21 cellular contexts compared by ENCODE assay signal in the genomic region with DNA sequence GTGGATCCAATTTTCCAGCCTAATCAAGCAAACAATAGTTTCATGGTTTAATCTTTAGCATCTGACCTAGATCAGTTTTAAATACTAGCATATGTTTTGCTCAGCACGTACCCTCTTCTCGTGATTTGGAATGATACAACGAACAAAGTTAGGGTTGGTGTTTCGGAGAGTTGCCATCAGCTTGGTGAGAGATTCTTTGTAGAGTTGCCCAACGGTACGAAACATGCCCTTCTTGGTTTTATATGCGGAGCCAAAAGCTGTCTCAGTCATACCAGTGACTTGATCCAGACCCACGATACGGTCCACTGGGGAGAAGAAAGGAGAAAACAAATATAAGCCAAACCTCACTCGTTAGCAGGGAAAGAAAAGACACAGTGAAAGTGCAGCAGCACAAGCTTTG.
DNase-seq lines count a peak whose midpoint lies in the region; ATAC-seq and TF ChIP-seq lines count a peak whose summit lies in the region.
"Had no signal": no experiment of that assay in that cellular context is flagged by ENCODE, and none has a peak within 500 bp of the region (broad histone marks: within the 10 kb centered on the region; RNA-seq: fewer than 3 reads in every experiment).

No MANE protein-coding gene starts in this region.

- H3K27ac ChIP-seq in ascending aorta (peak overlapping the region; percentile 51 to 62), thoracic aorta (peak overlapping the region; percentile 66 to 71)
- H3K27ac ChIP-seq: A549; BLaER1 treated with 17β-estradiol and CSF1 and Interleukin-3, amounts not matched to agents 10 nM and 100 nM; HL-60 had no signal

- H3K27me3 ChIP-seq in ascending aorta (no peaks in the 10 kb centered on the region), thoracic aorta (replicated peaks; ENCODE audit: insufficient read depth) (no peaks in the 10 kb centered on the region)
- H3K27me3 ChIP-seq: BLaER1 treated with 17β-estradiol and CSF1 and Interleukin-3, amounts not matched to agents 10 nM and 100 nM had no signal

- intact Hi-C loops in ascending aorta (cut with DNase I), result no loop called here

- H3K4me3 ChIP-seq in ascending aorta, result no peak overlapping the region
- H3K4me3 ChIP-seq in thoracic aorta, result no peak overlapping the region
- H3K4me3 ChIP-seq: A549; BLaER1 treated with 17β-estradiol and CSF1 and Interleukin-3, amounts not matched to agents 10 nM and 100 nM; K562 had no signal

- TF ChIP-seq CTCF in ascending aorta (IDR thresholded peaks at IDR 0.05) (no peak), thoracic aorta (IDR thresholded peaks at IDR 0.05) (no peak)

- DNase-seq in ascending aorta (ENCODE audit: low spot score in 2 of 2), result no peak
- peak; percentile 25 for DNase-seq in fibroblast of peridontal ligament (ENCODE audit: extremely low read depth)
- no peak for DNase-seq in thoracic aorta (ENCODE audit: low spot score)
- DNase-seq in stimulated activated CD4-positive, alpha-beta T cell treated with anti-CD3 and anti-CD28 coated beads, Interleukin-2, amount 100 ng/mL, for 48 hours, result no peak
- no peak for DNase-seq in foreskin melanocyte
- DNase-seq in COLO668 (lab: John Stamatoyannopoulos, UW; ENCODE audit: unreplicated experiment), result no peak
- DNase-seq: CD8-positive, alpha-beta T cell; COR-L47; DMS 273 treated with DMSO at 0.1 percent for 48 hours; DMS53; DND-41; EL; GOT3; H7; HFFc6; IMR-90 had no signal

- H3K36me3 ChIP-seq in ascending aorta (peaks cover 73 to 78% of the 10 kb centered on the region in 2 donors), thoracic aorta (peaks cover 53% of the 10 kb centered on the region)

- H3K9me3 ChIP-seq in ascending aorta (no peaks in the 10 kb centered on the region), thoracic aorta (no peaks in the 10 kb centered on the region)
- H3K9me3 ChIP-seq: A549; BLaER1 treated with 17β-estradiol and CSF1 and Interleukin-3, amounts not matched to agents 10 nM and 100 nM had no signal

- H3K4me1 ChIP-seq in ascending aorta (peaks cover 9 to 34% of the 10 kb centered on the region in 2 donors), thoracic aorta (ENCODE audit: control insufficient read depth in 1 of 2, low read depth in 2 of 2) (peaks cover 18 to 69% of the 10 kb centered on the region in 2 donors)
- H3K4me1 ChIP-seq: A549; BLaER1 treated with 17β-estradiol and CSF1 and Interleukin-3, amounts not matched to agents 10 nM and 100 nM had no signal

- no peak for ATAC-seq in thoracic aorta (ENCODE audit: insufficient number of reproducible peaks, low FRiP score, low read depth)
- ATAC-seq: A549; CD8-positive, alpha-beta T cell; HCT116; K562 had no signal
